Comparison of ENCODE assay signal across 8 cellular contexts in genomic region chr3:51671090-51672082, GRCh38. TPM values are rescaled to one million over a fixed set of nuclear protein-coding genes. Genes with fewer than 3 reads are reported as not detected.
A peak's percentile ranks its signal among the peaks of the same experiment; 100 is the strongest.
DNase-seq lines count a peak whose midpoint lies in the region; ATAC-seq and TF ChIP-seq lines count a peak whose summit lies in the region.

Gene TEX264, plus strand, starts transcription at chr3:51671252. Its CDS starts 3,053 bp downstream, at chr3:51674305.

- WGBS in psoas muscle, 3 donors: 0% methylated on average over 75 to 99 of the region's 99 CpGs
- under 1% methylated on average over 99 of the region's 99 CpGs for WGBS in urinary bladder

- no peaks in the 10 kb centered on the region for H3K27me3 Mint-ChIP-seq in T-helper 17 cell

- CTCF ChIA-PET in HEK293 (lab: Yijun Ruan, JAX): interaction anchor here (2.0 to 4.2 kb wide), 5 partner anchors 10 to 170 kb away, joined by 4 to 61 read pairs (median 21); partner anchors contain the start of gene DCAF1

- H3K4me3 ChIP-seq in HEK293 (ENCODE audit: low read depth, low read length): peak within 1 kb of the TSS; percentile 80
- H3K4me3 ChIP-seq in psoas muscle: peak within 1 kb of the TSS; percentile 89
- H3K4me3 ChIP-seq in urinary bladder (ENCODE audit: low read depth, low read length): peak within 1 kb of the TSS; percentile 80

- peak within 1 kb of the TSS; percentile 65; the same call in 1 of the 2 replicates for H3K27ac ChIP-seq in HEK293 (ENCODE audit: extremely low read depth, low read depth, low read length)
- H3K27ac ChIP-seq in psoas muscle: peak within 1 kb of the TSS; percentile 82
- H3K27ac ChIP-seq in urinary bladder (ENCODE audit: low read depth): peak within 1 kb of the TSS; percentile 93

- peak; percentile 80 for ATAC-seq in T-helper 17 cell
- peak; percentile 95 for ATAC-seq in left ventricle myocardium superior
- peak; percentile 88 to 92 (median 90) for ATAC-seq in psoas muscle

- peak within 1 kb of the TSS; percentile 94 for H3K4me3 Mint-ChIP-seq in T-helper 17 cell

- peaks cover 4% of the 10 kb centered on the region for H3K36me3 Mint-ChIP-seq in T-helper 17 cell (ENCODE audit: low read depth)

- H3K36me3 ChIP-seq in HEK293 (ENCODE audit: control insufficient read depth in 2 of 2, insufficient read depth in 1 of 2, low read length in 2 of 2) (peaks cover 0 to 26% of the 10 kb centered on the region in 2 experiments; a peak in 1 of 3 replicates), psoas muscle (ENCODE audit: insufficient read depth in 1 of 2, low read depth in 1 of 2) (peaks cover 0 to 15% of the 10 kb centered on the region in 2 donors), urinary bladder (ENCODE audit: insufficient read depth) (no peaks in the 10 kb centered on the region)

- TF ChIP-seq POLR2A in GM10847 (IDR thresholded peaks at IDR 0.05; ENCODE audit: extremely low read depth, insufficient read length): peak; percentile 83

- DNase-seq in MV-4-11 (lab: John Stamatoyannopoulos, UW): peak; percentile 91
- DNase-seq in T-helper 17 cell: peak; percentile 95 to 99 (median 97)
- peak; percentile 70 for DNase-seq in amniotic stem cell (lab: John Stamatoyannopoulos, UW)
- peak; percentile 97 for DNase-seq in left ventricle myocardium superior
- peak; percentile 93 to 95 for DNase-seq in psoas muscle

- no peaks in the 10 kb centered on the region for H3K27me3 ChIP-seq in psoas muscle (ENCODE audit: insufficient read depth in 3 of 3, low read length in 2 of 3)

- intact Hi-C loops in left ventricle myocardium superior (cut with micrococcal nuclease): no loop called here
- intact Hi-C loops in psoas muscle (cut with DNase I): loop anchor here (5.0 to 10.0 kb wide), 2 partner anchors 277 to 284 kb away; partner anchors contain the start of genes MANF (in 1 of the 2) and RBM15B (in 1 of the 2)

- POLR2A ChIA-PET in HEK293 (lab: Yijun Ruan, JAX): interaction anchor here (0.8 to 2.5 kb wide), 7 partner anchors 9 to 287 kb away, joined by 3 to 16 read pairs (median 3); partner anchors contain the start of genes DCAF1, GRM2 and MANF

- H3K4me1 ChIP-seq in HEK293 (ENCODE audit: control insufficient read depth, insufficient read depth, low read length) (no peaks in the 10 kb centered on the region), psoas muscle (peaks cover 23% of the 10 kb centered on the region), urinary bladder (ENCODE audit: insufficient read depth) (no peaks in the 10 kb centered on the region)

- peaks cover 67% of the 10 kb centered on the region for H3K4me1 Mint-ChIP-seq in T-helper 17 cell

- H3K9me3 ChIP-seq in HEK293 (ENCODE audit: control insufficient read depth, insufficient read depth, low read depth, low read length) (no peaks in the 10 kb centered on the region), T-helper 17 cell (ENCODE audit: control insufficient read depth, low read length, poor library complexity, severe bottlenecking) (no peaks in the 10 kb centered on the region), psoas muscle (no peaks in the 10 kb centered on the region)

- TF ChIP-seq CTCF in HEK293 (tag by site-specific recombination; IDR thresholded peaks at IDR 0.05) (no peak), psoas muscle (IDR thresholded peaks at IDR 0.05) (no peak)

- H3K27ac Mint-ChIP-seq in T-helper 17 cell: peak within 1 kb of the TSS; percentile 94

TF ChIP-seq in HEK293, 187 proteins besides CTCF, POLR2A, EP300 and RAD21 (continues in another document):
- TF ChIP-seq KLF9 (tag by site-specific recombination; IDR thresholded peaks at IDR 0.05; ENCODE audit: low read depth) (peak; percentile 53; the same call in 1 of the 2 replicates), ZNF19 (tag by site-specific recombination; IDR thresholded peaks at IDR 0.05; ENCODE audit: low read depth) (no peak), ZNF626 (tag by site-specific recombination; IDR thresholded peaks at IDR 0.05) (no peak), BCL11A (tag by site-specific recombination; IDR thresholded peaks at IDR 0.05; ENCODE audit: low read depth) (no peak), ZNF341 (tag by site-specific recombination; IDR thresholded peaks at IDR 0.05; ENCODE audit: low read depth) (peak; percentile 35), ZNF76 (tag by site-specific recombination; IDR thresholded peaks at IDR 0.05; ENCODE audit: borderline replicate concordance, low read depth) (no peak), ZFP37 (tag by site-specific recombination; IDR thresholded peaks at IDR 0.05) (0 out of 2 replicates have a peak, but pooled peaks have one; percentile 56), ZNF10 (tag by site-specific recombination; IDR thresholded peaks at IDR 0.05) (no peak), ZNF501 (tag by site-specific recombination; IDR thresholded peaks at IDR 0.05) (peak; percentile 47; the same call in 1 of the 2 replicates), KLF10 (tag by site-specific recombination; IDR thresholded peaks at IDR 0.05) (peak; percentile 23; the same call in 1 of the 2 replicates), ZNF155 (tag by site-specific recombination; IDR thresholded peaks at IDR 0.05) (no peak), ZNF335 (tag by site-specific recombination; conservative IDR thresholded peaks at IDR 0.05) (peak; percentile 54), ZNF426 (tag by site-specific recombination; IDR thresholded peaks at IDR 0.05) (no peak), ZIC2 (tag by site-specific recombination; IDR thresholded peaks at IDR 0.05) (no peak), ZNF623 (tag by site-specific recombination; IDR thresholded peaks at IDR 0.05) (no peak), ZNF37A (tag by site-specific recombination; IDR thresholded peaks at IDR 0.05) (no peak), ZNF248 (tag by site-specific recombination; IDR thresholded peaks at IDR 0.05) (no peak), ZNF555 (tag by site-specific recombination; conservative IDR thresholded peaks at IDR 0.05) (no peak), ATF2 (tag by site-specific recombination; IDR thresholded peaks at IDR 0.05; ENCODE audit: low read depth) (no peak), ZFP3 (tag by site-specific recombination; IDR thresholded peaks at IDR 0.05; ENCODE audit: low read depth) (no peak), ZNF157 (tag by site-specific recombination; IDR thresholded peaks at IDR 0.05) (no peak), ZNF707 (tag by site-specific recombination; IDR thresholded peaks at IDR 0.05) (no peak), OSR2 (tag by site-specific recombination; IDR thresholded peaks at IDR 0.05) (no peak)
- TF ChIP-seq, protein P1, sequence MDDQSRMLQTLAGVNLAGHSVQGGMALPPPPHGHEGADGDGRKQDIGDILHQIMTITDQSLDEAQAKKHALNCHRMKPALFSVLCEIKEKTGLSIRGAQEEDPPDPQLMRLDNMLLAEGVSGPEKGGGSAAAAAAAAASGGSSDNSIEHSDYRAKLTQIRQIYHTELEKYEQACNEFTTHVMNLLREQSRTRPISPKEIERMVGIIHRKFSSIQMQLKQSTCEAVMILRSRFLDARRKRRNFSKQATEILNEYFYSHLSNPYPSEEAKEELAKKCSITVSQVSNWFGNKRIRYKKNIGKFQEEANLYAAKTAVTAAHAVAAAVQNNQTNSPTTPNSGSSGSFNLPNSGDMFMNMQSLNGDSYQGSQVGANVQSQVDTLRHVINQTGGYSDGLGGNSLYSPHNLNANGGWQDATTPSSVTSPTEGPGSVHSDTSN (CRISPR knock-in tag; IDR thresholded peaks at IDR 0.05): 0 out of 2 replicates have a peak, but pooled peaks have one; percentile 21
- TF ChIP-seq, protein P2, sequence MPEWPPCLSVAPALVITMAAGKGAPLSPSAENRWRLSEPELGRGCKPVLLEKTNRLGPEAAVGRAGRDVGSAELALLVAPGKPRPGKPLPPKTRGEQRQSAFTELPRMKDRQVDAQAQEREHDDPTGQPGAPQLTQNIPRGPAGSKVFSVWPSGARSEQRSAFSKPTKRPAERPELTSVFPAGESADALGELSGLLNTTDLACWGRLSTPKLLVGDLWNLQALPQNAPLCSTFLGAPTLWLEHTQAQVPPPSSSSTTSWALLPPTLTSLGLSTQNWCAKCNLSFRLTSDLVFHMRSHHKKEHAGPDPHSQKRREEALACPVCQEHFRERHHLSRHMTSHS (tag by site-specific recombination; IDR thresholded peaks at IDR 0.05): no peak
- TF ChIP-seq, protein P3, sequence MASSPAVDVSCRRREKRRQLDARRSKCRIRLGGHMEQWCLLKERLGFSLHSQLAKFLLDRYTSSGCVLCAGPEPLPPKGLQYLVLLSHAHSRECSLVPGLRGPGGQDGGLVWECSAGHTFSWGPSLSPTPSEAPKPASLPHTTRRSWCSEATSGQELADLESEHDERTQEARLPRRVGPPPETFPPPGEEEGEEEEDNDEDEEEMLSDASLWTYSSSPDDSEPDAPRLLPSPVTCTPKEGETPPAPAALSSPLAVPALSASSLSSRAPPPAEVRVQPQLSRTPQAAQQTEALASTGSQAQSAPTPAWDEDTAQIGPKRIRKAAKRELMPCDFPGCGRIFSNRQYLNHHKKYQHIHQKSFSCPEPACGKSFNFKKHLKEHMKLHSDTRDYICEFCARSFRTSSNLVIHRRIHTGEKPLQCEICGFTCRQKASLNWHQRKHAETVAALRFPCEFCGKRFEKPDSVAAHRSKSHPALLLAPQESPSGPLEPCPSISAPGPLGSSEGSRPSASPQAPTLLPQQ (tag by site-specific recombination; IDR thresholded peaks at IDR 0.05): peak; percentile 18; the same call in 1 of the 2 replicates

RNA-seq across cellular contexts. Expression of gene TEX264, which starts in this region (rescaled TPM):
- total RNA-seq in T-helper 17 cell (10 to 100 TPM; 35.5 to 36.5 TPM), left ventricle myocardium superior (36.2 TPM), psoas muscle (10 to 100 TPM; 16.8 to 29.6 (median 21.9) TPM), urinary bladder (23.8 TPM)
- polyA plus RNA-seq in psoas muscle (10 to 100 TPM; 60.9 to 71.5 (median 66.2) TPM), urinary bladder (64.2 TPM)

Comparison
In these comparisons a context has a peak if more than half of its experiments do, and no peak if none do; other contexts are left out.
1. Peak in every context shown above with its lines: DNase-seq, ATAC-seq, H3K4me3 ChIP-seq and H3K27ac ChIP-seq.